Comparison of ENCODE assay signal across 1 cellular context in the genomic region with DNA sequence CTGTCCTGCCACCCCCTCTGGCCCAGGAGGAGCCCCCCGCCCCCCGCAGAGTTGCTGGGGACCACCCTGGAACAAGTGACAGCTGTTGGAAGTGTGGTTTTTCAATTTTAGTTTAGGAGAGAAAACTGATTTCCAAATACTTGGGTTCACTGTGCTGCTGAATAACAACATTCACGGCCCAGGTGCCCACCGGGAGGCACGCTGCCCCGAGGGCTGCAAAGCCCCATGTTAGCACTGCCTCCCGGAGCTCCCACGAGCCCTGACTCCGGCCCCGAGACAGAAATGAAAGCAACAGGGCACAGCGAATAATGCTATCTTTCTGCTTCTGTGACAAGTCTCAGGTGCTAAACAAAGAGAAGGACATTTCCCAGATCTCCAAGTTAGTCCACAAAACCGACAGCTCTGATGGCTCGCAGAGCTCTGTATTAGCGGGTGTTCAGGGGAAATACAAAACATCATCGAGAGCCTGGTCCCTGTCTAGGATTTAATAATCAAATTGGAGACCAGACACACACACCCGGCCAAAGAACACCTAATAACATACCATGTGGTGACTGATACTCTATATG.
TF ChIP-seq lines count a peak whose summit lies in the region.

No MANE protein-coding gene starts in this region.

TF ChIP-seq in SK-N-SH, 30 proteins besides CTCF, POLR2A, EP300 and RAD21 (continued from another document):
- TF ChIP-seq NFIC (IDR thresholded peaks at IDR 0.05; ENCODE audit: borderline replicate concordance) (0 out of 2 replicates have a peak, but pooled peaks have one; percentile 16), FOXJ3 (CRISPR knock-in tag; IDR thresholded peaks at IDR 0.05) (peak; percentile 99), GATA2 (CRISPR knock-in tag; IDR thresholded peaks at IDR 0.05) (peak; percentile 79), YY1 (IDR thresholded peaks at IDR 0.05; ENCODE audit: low read depth) (no peak), NRF1 (IDR thresholded peaks at IDR 0.05; ENCODE audit: low read depth, low read length) (no peak), RXRA (IDR thresholded peaks at IDR 0.05; ENCODE audit: borderline replicate concordance, low read depth) (no peak), TCF12 (IDR thresholded peaks at IDR 0.05) (peak; percentile 80), TEAD4 (IDR thresholded peaks at IDR 0.05; ENCODE audit: borderline replicate concordance, insufficient read depth) (0 out of 2 replicates have a peak, but pooled peaks have one; percentile 17), RCOR1 (IDR thresholded peaks at IDR 0.05; ENCODE audit: low read length) (peak; percentile 99), JUND (IDR thresholded peaks at IDR 0.05) (no peak), EZH2phosphoT487 (IDR thresholded peaks at IDR 0.05; ENCODE audit: borderline replicate concordance, low read depth) (no peak), CHD2 (IDR thresholded peaks at IDR 0.05; ENCODE audit: low read length, partially characterized antibody) (peak; percentile 91), SIN3A (IDR thresholded peaks at IDR 0.05; ENCODE audit: borderline replicate concordance, low read depth, low read length) (no peak)
- TF ChIP-seq, protein P1, sequence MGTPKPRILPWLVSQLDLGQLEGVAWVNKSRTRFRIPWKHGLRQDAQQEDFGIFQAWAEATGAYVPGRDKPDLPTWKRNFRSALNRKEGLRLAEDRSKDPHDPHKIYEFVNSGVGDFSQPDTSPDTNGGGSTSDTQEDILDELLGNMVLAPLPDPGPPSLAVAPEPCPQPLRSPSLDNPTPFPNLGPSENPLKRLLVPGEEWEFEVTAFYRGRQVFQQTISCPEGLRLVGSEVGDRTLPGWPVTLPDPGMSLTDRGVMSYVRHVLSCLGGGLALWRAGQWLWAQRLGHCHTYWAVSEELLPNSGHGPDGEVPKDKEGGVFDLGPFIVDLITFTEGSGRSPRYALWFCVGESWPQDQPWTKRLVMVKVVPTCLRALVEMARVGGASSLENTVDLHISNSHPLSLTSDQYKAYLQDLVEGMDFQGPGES (IDR thresholded peaks at IDR 0.05; ENCODE audit: low read depth, low read length): no peak
- TF ChIP-seq, protein P2, sequence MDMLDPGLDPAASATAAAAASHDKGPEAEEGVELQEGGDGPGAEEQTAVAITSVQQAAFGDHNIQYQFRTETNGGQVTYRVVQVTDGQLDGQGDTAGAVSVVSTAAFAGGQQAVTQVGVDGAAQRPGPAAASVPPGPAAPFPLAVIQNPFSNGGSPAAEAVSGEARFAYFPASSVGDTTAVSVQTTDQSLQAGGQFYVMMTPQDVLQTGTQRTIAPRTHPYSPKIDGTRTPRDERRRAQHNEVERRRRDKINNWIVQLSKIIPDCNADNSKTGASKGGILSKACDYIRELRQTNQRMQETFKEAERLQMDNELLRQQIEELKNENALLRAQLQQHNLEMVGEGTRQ (IDR thresholded peaks at IDR 0.05; ENCODE audit: borderline replicate concordance, low read depth, low read length): no peak
- TF ChIP-seq, protein P3, sequence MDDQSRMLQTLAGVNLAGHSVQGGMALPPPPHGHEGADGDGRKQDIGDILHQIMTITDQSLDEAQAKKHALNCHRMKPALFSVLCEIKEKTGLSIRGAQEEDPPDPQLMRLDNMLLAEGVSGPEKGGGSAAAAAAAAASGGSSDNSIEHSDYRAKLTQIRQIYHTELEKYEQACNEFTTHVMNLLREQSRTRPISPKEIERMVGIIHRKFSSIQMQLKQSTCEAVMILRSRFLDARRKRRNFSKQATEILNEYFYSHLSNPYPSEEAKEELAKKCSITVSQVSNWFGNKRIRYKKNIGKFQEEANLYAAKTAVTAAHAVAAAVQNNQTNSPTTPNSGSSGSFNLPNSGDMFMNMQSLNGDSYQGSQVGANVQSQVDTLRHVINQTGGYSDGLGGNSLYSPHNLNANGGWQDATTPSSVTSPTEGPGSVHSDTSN (IDR thresholded peaks at IDR 0.05): peak; percentile 38; the same call in 1 of the 2 replicates
- TF ChIP-seq, protein P4, sequence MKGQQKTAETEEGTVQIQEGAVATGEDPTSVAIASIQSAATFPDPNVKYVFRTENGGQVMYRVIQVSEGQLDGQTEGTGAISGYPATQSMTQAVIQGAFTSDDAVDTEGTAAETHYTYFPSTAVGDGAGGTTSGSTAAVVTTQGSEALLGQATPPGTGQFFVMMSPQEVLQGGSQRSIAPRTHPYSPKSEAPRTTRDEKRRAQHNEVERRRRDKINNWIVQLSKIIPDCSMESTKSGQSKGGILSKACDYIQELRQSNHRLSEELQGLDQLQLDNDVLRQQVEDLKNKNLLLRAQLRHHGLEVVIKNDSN (IDR thresholded peaks at IDR 0.05; ENCODE audit: borderline replicate concordance, low read depth): no peak
- TF ChIP-seq, protein P5, sequence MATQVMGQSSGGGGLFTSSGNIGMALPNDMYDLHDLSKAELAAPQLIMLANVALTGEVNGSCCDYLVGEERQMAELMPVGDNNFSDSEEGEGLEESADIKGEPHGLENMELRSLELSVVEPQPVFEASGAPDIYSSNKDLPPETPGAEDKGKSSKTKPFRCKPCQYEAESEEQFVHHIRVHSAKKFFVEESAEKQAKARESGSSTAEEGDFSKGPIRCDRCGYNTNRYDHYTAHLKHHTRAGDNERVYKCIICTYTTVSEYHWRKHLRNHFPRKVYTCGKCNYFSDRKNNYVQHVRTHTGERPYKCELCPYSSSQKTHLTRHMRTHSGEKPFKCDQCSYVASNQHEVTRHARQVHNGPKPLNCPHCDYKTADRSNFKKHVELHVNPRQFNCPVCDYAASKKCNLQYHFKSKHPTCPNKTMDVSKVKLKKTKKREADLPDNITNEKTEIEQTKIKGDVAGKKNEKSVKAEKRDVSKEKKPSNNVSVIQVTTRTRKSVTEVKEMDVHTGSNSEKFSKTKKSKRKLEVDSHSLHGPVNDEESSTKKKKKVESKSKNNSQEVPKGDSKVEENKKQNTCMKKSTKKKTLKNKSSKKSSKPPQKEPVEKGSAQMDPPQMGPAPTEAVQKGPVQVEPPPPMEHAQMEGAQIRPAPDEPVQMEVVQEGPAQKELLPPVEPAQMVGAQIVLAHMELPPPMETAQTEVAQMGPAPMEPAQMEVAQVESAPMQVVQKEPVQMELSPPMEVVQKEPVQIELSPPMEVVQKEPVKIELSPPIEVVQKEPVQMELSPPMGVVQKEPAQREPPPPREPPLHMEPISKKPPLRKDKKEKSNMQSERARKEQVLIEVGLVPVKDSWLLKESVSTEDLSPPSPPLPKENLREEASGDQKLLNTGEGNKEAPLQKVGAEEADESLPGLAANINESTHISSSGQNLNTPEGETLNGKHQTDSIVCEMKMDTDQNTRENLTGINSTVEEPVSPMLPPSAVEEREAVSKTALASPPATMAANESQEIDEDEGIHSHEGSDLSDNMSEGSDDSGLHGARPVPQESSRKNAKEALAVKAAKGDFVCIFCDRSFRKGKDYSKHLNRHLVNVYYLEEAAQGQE (IDR thresholded peaks at IDR 0.05; ENCODE audit: low read depth, low read length): no peak
